9 cellular contexts compared by ENCODE assay signal in genomic region chr14:41605550-41606248, GRCh38. TPM values are rescaled to one million over a fixed set of nuclear protein-coding genes. Genes with fewer than 3 reads are reported as not detected.
DNase-seq lines count a peak whose midpoint lies in the region; ATAC-seq and TF ChIP-seq lines count a peak whose summit lies in the region.
"Had no signal": no experiment of that assay in that cellular context is flagged by ENCODE, and none has a peak within 500 bp of the region (broad histone marks: within the 10 kb centered on the region; RNA-seq: fewer than 3 reads in every experiment).

No MANE protein-coding gene starts in this region.

- peaks cover 14% of the 10 kb centered on the region for H3K27me3 ChIP-seq in fibroblast of lung (ENCODE audit: control insufficient read depth, insufficient read depth, low read length)

- no peaks in the 10 kb centered on the region for H3K79me2 ChIP-seq in fibroblast of lung (ENCODE audit: control insufficient read depth, insufficient read depth, low read length)

- H3K27ac ChIP-seq in HEK293 (ENCODE audit: extremely low read depth, low read depth, low read length) = no peak overlapping the region
- no peak overlapping the region for H3K27ac ChIP-seq in fibroblast of lung (ENCODE audit: insufficient read depth, low read length)
- H3K27ac ChIP-seq: KMS-11 had no signal

- DNase-seq in NCI-H748 treated with DMSO at 0.1 percent for 48 hours (lab: John Stamatoyannopoulos, UW) (peak; percentile 34), fibroblast of lung (ENCODE audit: low read depth in 2 of 2) (peak; percentile 61 to 65), occipital lobe (lab: John Stamatoyannopoulos, UW) (peak; percentile 37), NCI-H1048 (lab: John Stamatoyannopoulos, UW) (no peak), Ammon's horn (ENCODE audit: low spot score) (no peak)

- H3K9me3 ChIP-seq in HEK293 (ENCODE audit: control insufficient read depth, insufficient read depth, low read depth, low read length) (no peaks in the 10 kb centered on the region), fibroblast of lung (ENCODE audit: control insufficient read depth, insufficient read depth, low read depth, low read length) (no peaks in the 10 kb centered on the region)

- H3K4me3 ChIP-seq in HEK293 (ENCODE audit: low read depth, low read length) (peak overlapping the region; percentile 50), fibroblast of lung (replicated peaks in 1 of 4; ENCODE audit: control extremely low read depth in 1 of 4, insufficient read depth in 1 of 4, low read depth in 3 of 4, low read length in 4 of 4) (peak overlapping the region; percentile 34 to 90 (median 53))

- ATAC-seq in HG02678 (IDR thresholded peaks at IDR 0.05; ENCODE audit: unreplicated experiment) (no peak), GM19328 (IDR thresholded peaks at IDR 0.05; ENCODE audit: unreplicated experiment) (no peak)

- no peak for TF ChIP-seq CTCF in HEK293 (tag by site-specific recombination; IDR thresholded peaks at IDR 0.05)
- TF ChIP-seq CTCF in fibroblast of lung (conservative IDR thresholded peaks at IDR 0.05 in 1 of 2, IDR thresholded peaks at IDR 0.05 in 1 of 2; ENCODE audit: low read depth in 1 of 2, low read length in 2 of 2) = no peak

- no peak overlapping the region for H3K9ac ChIP-seq in fibroblast of lung (ENCODE audit: insufficient read depth, low read length)

- POLR2A ChIA-PET in HEK293 (lab: Yijun Ruan, JAX) = no interaction called here

- H3K4me2 ChIP-seq in fibroblast of lung (ENCODE audit: extremely low read depth, insufficient read depth, low read length) = peak overlapping the region; percentile 9
- H3K4me2 ChIP-seq: KMS-11 had no signal

- no peaks in the 10 kb centered on the region for H4K20me1 ChIP-seq in fibroblast of lung (ENCODE audit: control insufficient read depth, extremely low read depth, insufficient read depth, low read length)

- H3K4me1 ChIP-seq in HEK293 (ENCODE audit: control insufficient read depth, insufficient read depth, low read length) = 0 out of 2 replicates have a peak, but pooled peaks cover 2% of the 10 kb centered on the region
- H3K4me1 ChIP-seq in fibroblast of lung (ENCODE audit: control insufficient read depth, extremely low read depth, insufficient read depth, low read length) = no peaks in the 10 kb centered on the region

- CTCF ChIA-PET in HEK293 (lab: Yijun Ruan, JAX) = no interaction called here

- peak overlapping the region; percentile 11 for H2AFZ ChIP-seq in fibroblast of lung (ENCODE audit: low read length)

- H3K36me3 ChIP-seq in HEK293 (ENCODE audit: control insufficient read depth in 2 of 2, insufficient read depth in 1 of 2, low read length in 2 of 2) (no peaks in the 10 kb centered on the region), fibroblast of lung (ENCODE audit: control insufficient read depth, insufficient read depth, low read length) (no peaks in the 10 kb centered on the region)

TF ChIP-seq in HEK293, 187 proteins besides CTCF, POLR2A, EP300 and RAD21 (continues in another document):
- TF ChIP-seq WT1 (tag by site-specific recombination; IDR thresholded peaks at IDR 0.05) (no peak), ZNF292 (tag by site-specific recombination; IDR thresholded peaks at IDR 0.05; ENCODE audit: borderline replicate concordance, low read depth) (no peak), ZNF473 (tag by site-specific recombination; IDR thresholded peaks at IDR 0.05) (no peak), FEZF1 (tag by site-specific recombination; IDR thresholded peaks at IDR 0.05) (no peak), MYNN (tag by site-specific recombination; IDR thresholded peaks at IDR 0.05; ENCODE audit: borderline replicate concordance) (no peak), ZSCAN4 (tag by site-specific recombination; IDR thresholded peaks at IDR 0.05) (no peak), GFI1B (tag by site-specific recombination; IDR thresholded peaks at IDR 0.05) (no peak), ZNF776 (tag by site-specific recombination; IDR thresholded peaks at IDR 0.05; ENCODE audit: borderline replicate concordance) (no peak), ZBTB8A (tag by site-specific recombination; IDR thresholded peaks at IDR 0.05) (no peak), ZNF561 (tag by site-specific recombination; IDR thresholded peaks at IDR 0.05; ENCODE audit: borderline replicate concordance) (no peak), OSR2 (tag by site-specific recombination; IDR thresholded peaks at IDR 0.05) (no peak), ZNF513 (tag by site-specific recombination; IDR thresholded peaks at IDR 0.05) (no peak)
- TF ChIP-seq, protein P1, sequence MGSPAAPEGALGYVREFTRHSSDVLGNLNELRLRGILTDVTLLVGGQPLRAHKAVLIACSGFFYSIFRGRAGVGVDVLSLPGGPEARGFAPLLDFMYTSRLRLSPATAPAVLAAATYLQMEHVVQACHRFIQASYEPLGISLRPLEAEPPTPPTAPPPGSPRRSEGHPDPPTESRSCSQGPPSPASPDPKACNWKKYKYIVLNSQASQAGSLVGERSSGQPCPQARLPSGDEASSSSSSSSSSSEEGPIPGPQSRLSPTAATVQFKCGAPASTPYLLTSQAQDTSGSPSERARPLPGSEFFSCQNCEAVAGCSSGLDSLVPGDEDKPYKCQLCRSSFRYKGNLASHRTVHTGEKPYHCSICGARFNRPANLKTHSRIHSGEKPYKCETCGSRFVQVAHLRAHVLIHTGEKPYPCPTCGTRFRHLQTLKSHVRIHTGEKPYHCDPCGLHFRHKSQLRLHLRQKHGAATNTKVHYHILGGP (tag by site-specific recombination; IDR thresholded peaks at IDR 0.05) = no peak
- TF ChIP-seq, protein P2, sequence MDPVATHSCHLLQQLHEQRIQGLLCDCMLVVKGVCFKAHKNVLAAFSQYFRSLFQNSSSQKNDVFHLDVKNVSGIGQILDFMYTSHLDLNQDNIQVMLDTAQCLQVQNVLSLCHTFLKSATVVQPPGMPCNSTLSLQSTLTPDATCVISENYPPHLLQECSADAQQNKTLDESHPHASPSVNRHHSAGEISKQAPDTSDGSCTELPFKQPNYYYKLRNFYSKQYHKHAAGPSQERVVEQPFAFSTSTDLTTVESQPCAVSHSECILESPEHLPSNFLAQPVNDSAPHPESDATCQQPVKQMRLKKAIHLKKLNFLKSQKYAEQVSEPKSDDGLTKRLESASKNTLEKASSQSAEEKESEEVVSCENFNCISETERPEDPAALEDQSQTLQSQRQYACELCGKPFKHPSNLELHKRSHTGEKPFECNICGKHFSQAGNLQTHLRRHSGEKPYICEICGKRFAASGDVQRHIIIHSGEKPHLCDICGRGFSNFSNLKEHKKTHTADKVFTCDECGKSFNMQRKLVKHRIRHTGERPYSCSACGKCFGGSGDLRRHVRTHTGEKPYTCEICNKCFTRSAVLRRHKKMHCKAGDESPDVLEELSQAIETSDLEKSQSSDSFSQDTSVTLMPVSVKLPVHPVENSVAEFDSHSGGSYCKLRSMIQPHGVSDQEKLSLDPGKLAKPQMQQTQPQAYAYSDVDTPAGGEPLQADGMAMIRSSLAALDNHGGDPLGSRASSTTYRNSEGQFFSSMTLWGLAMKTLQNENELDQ (tag by site-specific recombination; IDR thresholded peaks at IDR 0.05; ENCODE audit: low read depth) = no peak

RNA-seq across cellular contexts. Expression of gene LRFN5, which starts 1.0 kb away (rescaled TPM):
- 2.8 and 3.6 TPM in 2 replicates for total RNA-seq in fibroblast of lung
- polyA plus RNA-seq in fibroblast of lung = 0.14 and 0.66 TPM in 2 replicates
- 0.05 and 0.32 TPM in 2 replicates for polyA plus RNA-seq in fibroblast of lung (2012)
- polyA minus RNA-seq in fibroblast of lung (ENCODE audit: low replicate concordance) = 1.1 TPM in 1 of 2 replicates, not detected in the other
- 93.0 TPM for total RNA-seq in occipital lobe

Comparison
In these comparisons a context has a peak if more than half of its experiments do, and no peak if none do; other contexts are left out.
1. DNase-seq: peak in NCI-H748 treated with DMSO at 0.1 percent for 48 hours (single experiment), fibroblast of lung (2 of 2) and occipital lobe (single experiment); none in NCI-H1048 (single experiment) and Ammon's horn (single experiment).
2. RNA of gene LRFN5, which starts 1.0 kb away (total RNA-seq): 93.0 TPM in occipital lobe (single experiment); 2.8 to 3.6 TPM in fibroblast of lung; every median in the first group is over 10 times any median in the second.